8 cellular contexts compared by ENCODE assay signal in genomic region chr4:109303141-109303499, GRCh38. TPM values are rescaled to one million over a fixed set of nuclear protein-coding genes. Genes with fewer than 3 reads are reported as not detected.
A peak's percentile ranks its signal among the peaks of the same experiment; 100 is the strongest.
DNase-seq lines count a peak whose midpoint lies in the region; ATAC-seq and TF ChIP-seq lines count a peak whose summit lies in the region.

No MANE protein-coding gene starts in this region.

- no peak overlapping the region for H3K27ac Mint-ChIP-seq in glutamatergic neuron (ENCODE audit: unreplicated experiment)

- no peaks in the 10 kb centered on the region for H3K4me1 ChIP-seq in rectal smooth muscle tissue (ENCODE audit: control insufficient read depth, insufficient read depth, low read length)

- DNase-seq in glutamatergic neuron (no peak), medulla oblongata (ENCODE audit: extremely low spot score) (no peak)
- no peak for DNase-seq in stimulated activated CD8-positive, alpha-beta memory T cell treated with anti-CD3 and anti-CD28 coated beads, Interleukin-4, amount 100 ng/mL, for 48 hours
- no peak for DNase-seq in stimulated activated naive CD4-positive, alpha-beta T cell treated with Interleukin-2 at 50 U/mL for 16 hours (lab: John Stamatoyannopoulos, UW)

- no peaks in the 10 kb centered on the region for H3K36me3 Mint-ChIP-seq in glutamatergic neuron (ENCODE audit: unreplicated experiment)

- H3K4me1 Mint-ChIP-seq in glutamatergic neuron (ENCODE audit: low read depth, unreplicated experiment) = peaks cover 3% of the 10 kb centered on the region

- H3K9ac ChIP-seq in rectal smooth muscle tissue (ENCODE audit: low read length) = no peak overlapping the region

- TF ChIP-seq CTCF in glutamatergic neuron (IDR thresholded peaks at IDR 0.05; ENCODE audit: partially characterized antibody, unreplicated experiment) = no peak

- H3K4me3 Mint-ChIP-seq in glutamatergic neuron (ENCODE audit: unreplicated experiment) = peak overlapping the region; percentile 95

- H3K27me3 Mint-ChIP-seq in glutamatergic neuron (ENCODE audit: unreplicated experiment) = peaks cover 8% of the 10 kb centered on the region

- no peak overlapping the region for H3K27ac ChIP-seq in rectal smooth muscle tissue (ENCODE audit: low read depth, low read length)

- ATAC-seq in GM18907 (IDR thresholded peaks at IDR 0.05; ENCODE audit: unreplicated experiment) = peak; percentile 22
- ATAC-seq in SK-N-SH treated with all-trans-retinoic acid at 6 μM for 48 hours = peak; percentile 49
- no peak for ATAC-seq in HG03571 (IDR thresholded peaks at IDR 0.05; ENCODE audit: unreplicated experiment)

- H3K36me3 ChIP-seq in rectal smooth muscle tissue (ENCODE audit: control insufficient read depth, insufficient read depth, low read length) = no peaks in the 10 kb centered on the region

- peaks cover 19% of the 10 kb centered on the region for H3K27me3 ChIP-seq in rectal smooth muscle tissue (ENCODE audit: control insufficient read depth, insufficient read depth, low read length)

- peaks cover 4% of the 10 kb centered on the region for H3K9me3 Mint-ChIP-seq in glutamatergic neuron (ENCODE audit: unreplicated experiment)

- H3K4me3 ChIP-seq in rectal smooth muscle tissue (ENCODE audit: low read length) = peak overlapping the region; percentile 67

TF ChIP-seq in SK-N-SH treated with all-trans-retinoic acid at 6 μM for 48 hours, 23 proteins besides CTCF, POLR2A, EP300 and RAD21:
- TF ChIP-seq SNAI2 (CRISPR knock-in tag; IDR thresholded peaks at IDR 0.05) (no peak), ZNF565 (CRISPR knock-in tag; conservative IDR thresholded peaks at IDR 0.05; ENCODE audit: low read depth) (no peak), ZFP3 (CRISPR knock-in tag; IDR thresholded peaks at IDR 0.05) (no peak), ZC3H10 (CRISPR knock-in tag; IDR thresholded peaks at IDR 0.05) (no peak), BACH2 (CRISPR knock-in tag; IDR thresholded peaks at IDR 0.05; ENCODE audit: borderline replicate concordance) (no peak), ISL1 (CRISPR knock-in tag; IDR thresholded peaks at IDR 0.05) (no peak), PPARA (CRISPR knock-in tag; IDR thresholded peaks at IDR 0.05; ENCODE audit: borderline replicate concordance) (no peak), ZFP30 (CRISPR knock-in tag; IDR thresholded peaks at IDR 0.05) (no peak), TCF4 (CRISPR knock-in tag; IDR thresholded peaks at IDR 0.05; ENCODE audit: borderline replicate concordance) (no peak), ESRRG (CRISPR knock-in tag; IDR thresholded peaks at IDR 0.05) (no peak)
- TF ChIP-seq, protein P1, sequence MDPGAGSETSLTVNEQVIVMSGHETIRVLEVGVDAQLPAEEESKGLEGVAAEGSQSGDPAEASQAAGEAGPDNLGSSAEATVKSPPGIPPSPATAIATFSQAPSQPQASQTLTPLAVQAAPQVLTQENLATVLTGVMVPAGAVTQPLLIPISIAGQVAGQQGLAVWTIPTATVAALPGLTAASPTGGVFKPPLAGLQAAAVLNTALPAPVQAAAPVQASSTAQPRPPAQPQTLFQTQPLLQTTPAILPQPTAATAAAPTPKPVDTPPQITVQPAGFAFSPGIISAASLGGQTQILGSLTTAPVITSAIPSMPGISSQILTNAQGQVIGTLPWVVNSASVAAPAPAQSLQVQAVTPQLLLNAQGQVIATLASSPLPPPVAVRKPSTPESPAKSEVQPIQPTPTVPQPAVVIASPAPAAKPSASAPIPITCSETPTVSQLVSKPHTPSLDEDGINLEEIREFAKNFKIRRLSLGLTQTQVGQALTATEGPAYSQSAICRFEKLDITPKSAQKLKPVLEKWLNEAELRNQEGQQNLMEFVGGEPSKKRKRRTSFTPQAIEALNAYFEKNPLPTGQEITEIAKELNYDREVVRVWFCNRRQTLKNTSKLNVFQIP (CRISPR knock-in tag; IDR thresholded peaks at IDR 0.05; ENCODE audit: borderline replicate concordance, low read depth) = no peak
- TF ChIP-seq, protein P2, sequence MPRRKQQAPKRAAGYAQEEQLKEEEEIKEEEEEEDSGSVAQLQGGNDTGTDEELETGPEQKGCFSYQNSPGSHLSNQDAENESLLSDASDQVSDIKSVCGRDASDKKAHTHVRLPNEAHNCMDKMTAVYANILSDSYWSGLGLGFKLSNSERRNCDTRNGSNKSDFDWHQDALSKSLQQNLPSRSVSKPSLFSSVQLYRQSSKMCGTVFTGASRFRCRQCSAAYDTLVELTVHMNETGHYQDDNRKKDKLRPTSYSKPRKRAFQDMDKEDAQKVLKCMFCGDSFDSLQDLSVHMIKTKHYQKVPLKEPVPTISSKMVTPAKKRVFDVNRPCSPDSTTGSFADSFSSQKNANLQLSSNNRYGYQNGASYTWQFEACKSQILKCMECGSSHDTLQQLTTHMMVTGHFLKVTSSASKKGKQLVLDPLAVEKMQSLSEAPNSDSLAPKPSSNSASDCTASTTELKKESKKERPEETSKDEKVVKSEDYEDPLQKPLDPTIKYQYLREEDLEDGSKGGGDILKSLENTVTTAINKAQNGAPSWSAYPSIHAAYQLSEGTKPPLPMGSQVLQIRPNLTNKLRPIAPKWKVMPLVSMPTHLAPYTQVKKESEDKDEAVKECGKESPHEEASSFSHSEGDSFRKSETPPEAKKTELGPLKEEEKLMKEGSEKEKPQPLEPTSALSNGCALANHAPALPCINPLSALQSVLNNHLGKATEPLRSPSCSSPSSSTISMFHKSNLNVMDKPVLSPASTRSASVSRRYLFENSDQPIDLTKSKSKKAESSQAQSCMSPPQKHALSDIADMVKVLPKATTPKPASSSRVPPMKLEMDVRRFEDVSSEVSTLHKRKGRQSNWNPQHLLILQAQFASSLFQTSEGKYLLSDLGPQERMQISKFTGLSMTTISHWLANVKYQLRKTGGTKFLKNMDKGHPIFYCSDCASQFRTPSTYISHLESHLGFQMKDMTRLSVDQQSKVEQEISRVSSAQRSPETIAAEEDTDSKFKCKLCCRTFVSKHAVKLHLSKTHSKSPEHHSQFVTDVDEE (CRISPR knock-in tag; IDR thresholded peaks at IDR 0.05) = no peak
- TF ChIP-seq, protein P3, sequence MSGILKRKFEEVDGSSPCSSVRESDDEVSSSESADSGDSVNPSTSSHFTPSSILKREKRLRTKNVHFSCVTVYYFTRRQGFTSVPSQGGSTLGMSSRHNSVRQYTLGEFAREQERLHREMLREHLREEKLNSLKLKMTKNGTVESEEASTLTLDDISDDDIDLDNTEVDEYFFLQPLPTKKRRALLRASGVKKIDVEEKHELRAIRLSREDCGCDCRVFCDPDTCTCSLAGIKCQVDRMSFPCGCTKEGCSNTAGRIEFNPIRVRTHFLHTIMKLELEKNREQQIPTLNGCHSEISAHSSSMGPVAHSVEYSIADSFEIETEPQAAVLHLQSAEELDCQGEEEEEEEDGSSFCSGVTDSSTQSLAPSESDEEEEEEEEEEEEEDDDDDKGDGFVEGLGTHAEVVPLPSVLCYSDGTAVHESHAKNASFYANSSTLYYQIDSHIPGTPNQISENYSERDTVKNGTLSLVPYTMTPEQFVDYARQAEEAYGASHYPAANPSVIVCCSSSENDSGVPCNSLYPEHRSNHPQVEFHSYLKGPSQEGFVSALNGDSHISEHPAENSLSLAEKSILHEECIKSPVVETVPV (CRISPR knock-in tag; IDR thresholded peaks at IDR 0.05) = no peak

RNA-seq across cellular contexts. Expression of gene COL25A1, which starts 0.7 kb away (rescaled TPM):
- total RNA-seq in glutamatergic neuron (ENCODE audit: unreplicated experiment) = 1.1 TPM
